ENCODE assay signal across 18 cellular contexts in the genomic region with DNA sequence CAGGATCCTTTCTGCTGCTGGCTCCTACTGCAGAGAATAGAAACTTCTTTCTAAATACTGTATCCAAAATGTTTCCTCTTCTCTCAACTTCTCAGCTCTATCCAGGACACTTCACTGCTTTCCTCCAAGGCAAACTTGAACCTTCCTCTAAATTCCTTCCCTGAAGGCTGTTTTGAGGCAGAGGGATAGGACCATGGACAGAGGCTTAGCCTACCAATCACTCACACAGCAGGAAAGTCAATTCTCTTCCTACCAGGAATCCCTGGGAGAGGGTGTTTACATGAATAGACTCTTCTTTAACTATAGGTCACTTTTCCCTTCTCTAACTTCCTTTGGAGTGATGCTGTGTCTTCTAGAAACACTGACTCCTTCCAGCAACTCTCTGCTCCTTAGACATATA.
DNase-seq lines count a peak whose midpoint lies in the region; ATAC-seq and TF ChIP-seq lines count a peak whose summit lies in the region.
"Had no signal": no experiment of that assay in that cellular context is flagged by ENCODE, and none has a peak within 500 bp of the region (broad histone marks: within the 10 kb centered on the region; RNA-seq: fewer than 3 reads in every experiment).

No MANE protein-coding gene starts in this region.

- H3K4me3 ChIP-seq in choroid plexus epithelial cell (ENCODE audit: low read depth, low read length): no peak overlapping the region
- H3K4me3 ChIP-seq: HAP-1, skin epidermis had no signal

- no peak overlapping the region for H3K27ac Mint-ChIP-seq in activated naive CD8-positive, alpha-beta T cell treated with anti-CD3 and anti-CD28 coated beads, Interleukin-2, amount 50 U/mL, for 24 hours
- H3K27ac Mint-ChIP-seq: activated CD4-positive, alpha-beta T cell treated with anti-CD3 and anti-CD28 coated beads for 36 hours; T-helper 1 cell treated with Interleukin-12 subunit alpha and Interleukin-12 subunit beta and Interleukin-4 antibody, amounts not matched to agents 30 μg/mL and 1 μg/mL, for 36 hours had no signal

- H3K4me1 Mint-ChIP-seq in activated naive CD8-positive, alpha-beta T cell treated with anti-CD3 and anti-CD28 coated beads, Interleukin-2, amount 50 U/mL, for 24 hours: no peaks in the 10 kb centered on the region
- H3K4me1 Mint-ChIP-seq: activated CD4-positive, alpha-beta T cell treated with anti-CD3 and anti-CD28 coated beads for 36 hours had no signal

- in situ Hi-C loops in ACHN (cut with HindIII; ENCODE audit: low pct_ligation_motif_present, low pct_unique_long_range_greater_than_20kb, low sequenced_read_pairs): no loop called here

- TF ChIP-seq CTCF in choroid plexus epithelial cell (conservative IDR thresholded peaks at IDR 0.05; ENCODE audit: low read depth, low read length): no peak

- no peak for TF ChIP-seq RAD21 in Ishikawa (IDR thresholded peaks at IDR 0.05; ENCODE audit: low read depth)

- TF ChIP-seq EP300 in Ishikawa (IDR thresholded peaks at IDR 0.05; ENCODE audit: borderline replicate concordance): no peak

- no peak overlapping the region for H3K4me3 Mint-ChIP-seq in activated naive CD8-positive, alpha-beta T cell treated with anti-CD3 and anti-CD28 coated beads, Interleukin-2, amount 50 U/mL, for 24 hours
- H3K4me3 Mint-ChIP-seq: activated CD4-positive, alpha-beta T cell treated with anti-CD3 and anti-CD28 coated beads for 36 hours; activated naive CD8-positive, alpha-beta T cell; T-helper 1 cell treated with Interleukin-12 subunit alpha and Interleukin-12 subunit beta and Interleukin-4 antibody, amounts not matched to agents 30 μg/mL and 1 μg/mL, for 36 hours had no signal

- H3K9me3 Mint-ChIP-seq in activated naive CD8-positive, alpha-beta T cell treated with anti-CD3 and anti-CD28 coated beads, Interleukin-2, amount 50 U/mL, for 24 hours: no peaks in the 10 kb centered on the region
- H3K9me3 Mint-ChIP-seq: T-helper 1 cell treated with Interleukin-12 subunit alpha and Interleukin-12 subunit beta and Interleukin-4 antibody, amounts not matched to agents 30 μg/mL and 1 μg/mL, for 36 hours had no signal

- H3K36me3 Mint-ChIP-seq in activated naive CD8-positive, alpha-beta T cell treated with anti-CD3 and anti-CD28 coated beads, Interleukin-2, amount 50 U/mL, for 24 hours (ENCODE audit: low read depth): no peaks in the 10 kb centered on the region
- H3K36me3 Mint-ChIP-seq: activated naive CD8-positive, alpha-beta T cell had no signal

- H3K27me3 Mint-ChIP-seq in activated naive CD8-positive, alpha-beta T cell treated with anti-CD3 and anti-CD28 coated beads, Interleukin-2, amount 50 U/mL, for 24 hours: no peaks in the 10 kb centered on the region
- H3K27me3 Mint-ChIP-seq: activated CD4-positive, alpha-beta T cell treated with anti-CD3 and anti-CD28 coated beads for 36 hours; activated naive CD8-positive, alpha-beta T cell had no signal

- DNase-seq in ACHN (peak; percentile 39), choroid plexus epithelial cell (ENCODE audit: low read depth) (peak; percentile 52), lung microvascular endothelial cell (ENCODE audit: low read depth in 2 of 2) (peak; percentile 40 to 46), COR-L47 (lab: John Stamatoyannopoulos, UW) (no peak)
- DNase-seq in activated naive CD8-positive, alpha-beta T cell treated with anti-CD3 and anti-CD28 coated beads, Interleukin-2, amount 50 U/mL, for 24 hours: no peak
- DNase-seq: activated CD4-positive, alpha-beta T cell treated with anti-CD3 and anti-CD28 coated beads for 36 hours; cortex of kidney; DMS 273 treated with DMSO at 0.1 percent for 48 hours; NCI-H446 treated with DMSO at 0.1 percent for 48 hours; stimulated activated naive CD8-positive, alpha-beta T cell treated with anti-CD3 and anti-CD28 coated beads, Interleukin-15, Interleukin-2, amounts not matched to agents 100 U/mL and 50 U/mL, for 24 hours had no signal

- no peak for ATAC-seq in activated naive CD8-positive, alpha-beta T cell treated with anti-CD3 and anti-CD28 coated beads, Interleukin-2, amount 50 U/mL, for 24 hours
- ATAC-seq in HG02938 (IDR thresholded peaks at IDR 0.05; ENCODE audit: unreplicated experiment) (no peak), HG03571 (IDR thresholded peaks at IDR 0.05; ENCODE audit: unreplicated experiment) (no peak)
- ATAC-seq: activated CD4-positive, alpha-beta T cell treated with anti-CD3 and anti-CD28 coated beads for 36 hours; Panc1; stimulated activated naive CD8-positive, alpha-beta T cell treated with anti-CD3 and anti-CD28 coated beads, Interleukin-15, Interleukin-2, amounts not matched to agents 100 U/mL and 50 U/mL, for 24 hours had no signal

TF ChIP-seq in Ishikawa, 13 proteins besides CTCF, POLR2A, EP300 and RAD21:
- no peak for TF ChIP-seq TEAD4 (IDR thresholded peaks at IDR 0.05)
- no peak for TF ChIP-seq ZBTB7A (IDR thresholded peaks at IDR 0.05; ENCODE audit: low read depth)
- TF ChIP-seq MAX (IDR thresholded peaks at IDR 0.05): no peak
- TF ChIP-seq, protein P1, sequence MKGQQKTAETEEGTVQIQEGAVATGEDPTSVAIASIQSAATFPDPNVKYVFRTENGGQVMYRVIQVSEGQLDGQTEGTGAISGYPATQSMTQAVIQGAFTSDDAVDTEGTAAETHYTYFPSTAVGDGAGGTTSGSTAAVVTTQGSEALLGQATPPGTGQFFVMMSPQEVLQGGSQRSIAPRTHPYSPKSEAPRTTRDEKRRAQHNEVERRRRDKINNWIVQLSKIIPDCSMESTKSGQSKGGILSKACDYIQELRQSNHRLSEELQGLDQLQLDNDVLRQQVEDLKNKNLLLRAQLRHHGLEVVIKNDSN (IDR thresholded peaks at IDR 0.05): no peak
- peak; percentile 93 for TF ChIP-seq REST (IDR thresholded peaks at IDR 0.05; ENCODE audit: low read depth)

Comparison
In these comparisons a context has a peak if more than half of its experiments do, and no peak if none do; other contexts are left out.
1. DNase-seq: peak in ACHN (single experiment), choroid plexus epithelial cell (single experiment) and lung microvascular endothelial cell (2 of 2); none in activated naive CD8-positive, alpha-beta T cell treated with anti-CD3 and anti-CD28 coated beads, Interleukin-2, amount 50 U/mL, for 24 hours (single experiment) and COR-L47 (single experiment).